8 cellular contexts compared by ENCODE assay signal in genomic region chr12:103965255-103965589, GRCh38. TPM values are rescaled to one million over a fixed set of nuclear protein-coding genes. Genes with fewer than 3 reads are reported as not detected.
A peak's percentile ranks its signal among the peaks of the same experiment; 100 is the strongest.
DNase-seq lines count a peak whose midpoint lies in the region; ATAC-seq, FAIRE-seq and TF ChIP-seq lines count a peak whose summit lies in the region.

No MANE protein-coding gene starts in this region.

- no peaks in the 10 kb centered on the region for H3K36me3 ChIP-seq in right atrium auricular region
- H3K36me3 ChIP-seq in bronchial epithelial cell (ENCODE audit: control insufficient read depth, insufficient read depth, low read length), result peaks cover 4% of the 10 kb centered on the region
- H3K36me3 ChIP-seq in aorta (ENCODE audit: control insufficient read depth in 1 of 2, insufficient read depth in 2 of 2, low read length in 1 of 2), result no peaks in the 10 kb centered on the region

- H3K27ac Mint-ChIP-seq in mesothelial cell of epicardium, result peak overlapping the region; percentile 99

- 0 to 1% methylated on average over 11 of the region's 11 CpGs for WGBS in aorta, 2 donors

- H3K27ac ChIP-seq in right atrium auricular region, result peak overlapping the region; percentile 97 to 98
- peak overlapping the region; percentile 78 to 90 for H3K27ac ChIP-seq in aorta (ENCODE audit: low read depth in 1 of 2, low read length in 2 of 2)

- no peak for DNase-seq in right atrium auricular region (ENCODE audit: low spot score)
- no peak for DNase-seq in Right ventricle myocardium inferior (ENCODE audit: missing footprints)
- DNase-seq in bronchial epithelial cell (ENCODE audit: low read depth), result no peak
- no peak for DNase-seq in mesothelial cell of epicardium (ENCODE audit: low spot score in 2 of 2, unreplicated experiment in 2 of 2)
- DNase-seq in aorta, result no peak
- DNase-seq in NCI-H128 (lab: John Stamatoyannopoulos, UW; ENCODE audit: unreplicated experiment), result no peak
- DNase-seq in RPMI8226, result no peak
- no peak for DNase-seq in hepatic stellate cell (ENCODE audit: low spot score)

- H3K4me1 ChIP-seq in right atrium auricular region, result peaks cover 0 to 44% of the 10 kb centered on the region in 2 donors
- peaks cover 2 to 9% of the 10 kb centered on the region in 2 donors for H3K4me1 ChIP-seq in aorta (ENCODE audit: control insufficient read depth in 1 of 2, insufficient read depth in 2 of 2, low read length in 2 of 2)

- H3K27me3 ChIP-seq in right atrium auricular region, result no peaks in the 10 kb centered on the region
- no peaks in the 10 kb centered on the region for H3K27me3 ChIP-seq in bronchial epithelial cell (ENCODE audit: control insufficient read depth, insufficient read depth, low read length)
- no peaks in the 10 kb centered on the region for H3K27me3 ChIP-seq in aorta (ENCODE audit: control insufficient read depth in 1 of 2, insufficient read depth in 2 of 2, low read length in 1 of 2)

- no peaks in the 10 kb centered on the region for H3K27me3 Mint-ChIP-seq in mesothelial cell of epicardium (ENCODE audit: low read depth)

- H3K9me3 Mint-ChIP-seq in mesothelial cell of epicardium, result no peaks in the 10 kb centered on the region

- H3K4me3 ChIP-seq in right atrium auricular region (peak overlapping the region; percentile 88 to 96), bronchial epithelial cell (ENCODE audit: low read depth, low read length) (peak overlapping the region; percentile 80), aorta (ENCODE audit: low read length in 2 of 2) (peak overlapping the region; percentile 79 to 97)

- no peak for FAIRE-seq in bronchial epithelial cell (lab: Jason Lieb, UNC)

- H3K4me1 Mint-ChIP-seq in mesothelial cell of epicardium, result peaks cover 49% of the 10 kb centered on the region

- H3K9me3 ChIP-seq in right atrium auricular region (no peaks in the 10 kb centered on the region), aorta (ENCODE audit: control insufficient read depth, low read length) (no peaks in the 10 kb centered on the region)

- intact Hi-C loops in Right ventricle myocardium inferior (cut with DNase I) (loop anchor here (2.0 kb wide), 1 partner anchor 100 kb away; the partner anchor contains the start of gene HCFC2), aorta (cut with DNase I) (loop anchor here in 1 of 2 donors (5.0 to 10.0 kb wide), 2 partner anchors 80 to 97 kb away; partner anchors contain the start of gene HCFC2)

- H3K4me3 Mint-ChIP-seq in mesothelial cell of epicardium, result peak overlapping the region; percentile 96

- TF ChIP-seq CTCF in right atrium auricular region (IDR thresholded peaks at IDR 0.05) (no peak), bronchial epithelial cell (IDR thresholded peaks at IDR 0.05; ENCODE audit: insufficient read depth, low read length, severe bottlenecking) (no peak), mesothelial cell of epicardium (IDR thresholded peaks at IDR 0.05; ENCODE audit: unreplicated experiment) (no peak)

- ATAC-seq in Right ventricle myocardium inferior, result no peak
- no peak for ATAC-seq in aorta (ENCODE audit: low FRiP score)

- no peaks in the 10 kb centered on the region for H3K36me3 Mint-ChIP-seq in mesothelial cell of epicardium

RNA-seq across cellular contexts. Expression of gene TDG, which starts 0.5 kb away (rescaled TPM):
- 10 to 100 TPM; 10.2 to 13.7 TPM for total RNA-seq in right atrium auricular region
- total RNA-seq in Right ventricle myocardium inferior, result 9.7 TPM
- total RNA-seq in bronchial epithelial cell, result 25.5 and 48.6 TPM in 2 replicates
- total RNA-seq in mesothelial cell of epicardium, result 46.2 to 48.5 TPM (median 48.2 TPM) in 3 replicates
- total RNA-seq in aorta, result 10 to 100 TPM; 20.4 to 22.2 TPM
- 1 to 10 TPM; 6.8 to 8.9 TPM for polyA plus RNA-seq in aorta

RNA-seq across cellular contexts. Expression of gene HSP90B1, which starts 35.0 kb away (rescaled TPM):
- total RNA-seq in right atrium auricular region (100 to 1,000 TPM; 245 to 272 TPM), Right ventricle myocardium inferior (402 TPM), bronchial epithelial cell (649 and 677 TPM in 2 replicates), mesothelial cell of epicardium (765 to 795 TPM (median 788 TPM) in 3 replicates), aorta (100 to 1,000 TPM; 641 to 818 TPM)
- 100 to 1,000 TPM; 458 to 512 TPM for polyA plus RNA-seq in aorta
